ENCODE assay signal across 26 cellular contexts in the genomic region with DNA sequence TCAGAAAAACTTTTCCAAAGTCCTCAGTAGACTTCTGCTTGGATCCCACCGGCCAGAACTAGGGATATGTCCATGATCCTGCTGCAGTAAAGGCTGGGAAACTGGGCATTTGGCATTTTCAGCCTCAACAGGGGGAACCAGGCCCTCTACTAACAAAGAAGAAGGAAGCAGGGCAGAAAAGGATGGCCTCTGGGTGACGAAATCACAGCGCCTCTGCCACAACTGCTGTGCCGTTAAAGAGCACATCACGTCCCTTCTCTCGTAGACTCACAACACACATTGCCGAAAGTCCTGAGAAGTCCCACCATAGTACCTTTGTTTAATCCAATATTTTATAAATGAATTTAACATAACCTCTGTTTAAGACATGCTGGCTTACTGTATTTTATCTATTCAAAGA. TPM values are rescaled to one million over a fixed set of nuclear protein-coding genes. Genes with fewer than 3 reads are reported as not detected.
"Had no signal": no experiment of that assay in that cellular context is flagged by ENCODE, and none has a peak within 500 bp of the region (broad histone marks: within the 10 kb centered on the region; RNA-seq: fewer than 3 reads in every experiment).

No MANE protein-coding gene starts in this region.

- H3K27ac ChIP-seq: adrenal gland, KMS-11, SJCRH30 had no signal

- H3K9me3 ChIP-seq: adrenal gland, SJCRH30, SK-N-SH had no signal

- ATAC-seq: activated CD4-positive, alpha-beta T cell treated with anti-CD3 and anti-CD28 coated beads for 36 hours; activated CD8-positive, alpha-beta T cell treated with anti-CD3 and anti-CD28 coated beads for 36 hours; activated T-cell treated with anti-CD3 and anti-CD28 coated beads, Interleukin-2, amount 50 U/mL, for 72 hours; T-helper 17 cell had no signal

- H3K36me3 ChIP-seq: adrenal gland, SJCRH30 had no signal

- H3K4me1 ChIP-seq: adrenal gland, SJCRH30 had no signal

- DNase-seq: activated B cell treated with CpG ODN at 0.5 μM for 24 hours; activated CD4-positive, alpha-beta T cell treated with anti-CD3 and anti-CD28 coated beads for 36 hours; activated CD8-positive, alpha-beta memory T cell treated with anti-CD3 and anti-CD28 coated beads, Interleukin-2, amount 50 U/mL, for 4 hours; activated CD8-positive, alpha-beta T cell treated with anti-CD3 and anti-CD28 coated beads for 36 hours; activated naive CD4-positive, alpha-beta T cell treated with anti-CD3 and anti-CD28 coated beads, Interleukin-2, amount 50 U/mL, for 16 hours; activated naive CD8-positive, alpha-beta T cell treated with anti-CD3 and anti-CD28 coated beads, Interleukin-2, amount 10 ng/mL, durations not matched to agents 7 days and 5 days; activated T-cell treated with anti-CD3 and anti-CD28 coated beads, Interleukin-2, amount 50 U/mL, for 72 hours; adrenal gland; anterior cingulate cortex; caudate nucleus; MM.1S; NCI-H1105; NCI-H1436; NCI-H1694 treated with DMSO at 0.1 percent for 48 hours; NCI-H2029 treated with DMSO at 0.1 percent for 48 hours; NCI-H345; NCI-H510A; NCI-H526 treated with DMSO at 0.1 percent for 48 hours; NCI-H82; SJCRH30; SK-N-SH; T-helper 17 cell; T-helper 9 cell had no signal

- H3K4me3 ChIP-seq: adrenal gland, SJCRH30 had no signal

- H3K27me3 ChIP-seq: adrenal gland, SJCRH30 had no signal

RNA-seq across cellular contexts. Expression of a gene that starts 10.4 kb away (rescaled TPM):
- total RNA-seq: activated B cell treated with CpG ODN at 0.5 μM for 24 hours; activated T-helper 2 cell treated with anti-CD3 and anti-CD28 coated beads, Interferon-gamma antibody, Interleukin-2, Interleukin-4, amounts not matched to agents 10 μg/mL and 5 μg/mL and 100 μg/mL, durations not matched to agents 14 hours and 24 hours and 36 hours; OCI-LY7 had no signal
